Comparison of ENCODE assay signal across 29 cellular contexts in genomic region chr14:25570483-25570882, GRCh38.
"Had no signal": no experiment of that assay in that cellular context is flagged by ENCODE, and none has a peak within 500 bp of the region (broad histone marks: within the 10 kb centered on the region; RNA-seq: fewer than 3 reads in every experiment).

No MANE protein-coding gene starts in this region.

- H3K4me3 ChIP-seq: K562, SK-N-MC had no signal

- ATAC-seq: activated CD4-positive, alpha-beta T cell treated with anti-CD3 and anti-CD28 coated beads for 36 hours; activated T-cell treated with anti-CD3 and anti-CD28 coated beads, Interleukin-2, amount 50 U/mL, for 72 hours; K562; Panc1; Right ventricle myocardium inferior had no signal

- H3K27ac ChIP-seq: SK-N-MC, VCaP had no signal

- FAIRE-seq: colon, K562 had no signal

- DNase-seq: activated CD4-positive, alpha-beta memory T cell treated with anti-CD3 and anti-CD28 coated beads, Interleukin-2, amount 10 ng/mL, durations not matched to agents 7 days and 5 days; activated CD4-positive, alpha-beta T cell treated with anti-CD3 and anti-CD28 coated beads for 36 hours; activated CD4-positive, alpha-beta T cell treated with anti-CD3 and anti-CD28 coated beads, Interleukin-2, amount 50 U/mL, for 1 hour; activated CD4-positive, CD25-positive, alpha-beta regulatory T cell; activated gamma-delta T cell treated with Interleukin-2 at 50 U/mL for 16 hours; activated naive CD4-positive, alpha-beta T cell treated with anti-CD3 and anti-CD28 coated beads, Interleukin-2, amount 10 ng/mL, durations not matched to agents 7 days and 5 days; activated naive CD8-positive, alpha-beta T cell treated with anti-CD3 and anti-CD28 coated beads for 36 hours; activated T-cell treated with anti-CD3 and anti-CD28 coated beads for 4 hours; activated T-cell treated with anti-CD3 and anti-CD28 coated beads, Interleukin-2, amount 50 U/mL, for 72 hours; anterior cingulate cortex; cerebellar nuclear complex; Karpas-422; NCI-H1048; NCI-H1436 treated with DMSO at 0.1 percent for 48 hours; NCI-H187; NCI-H2171; NCI-H2227 treated with DMSO at 0.1 percent for 48 hours; NCI-H524; NCI-H774; NK-92 treated with Interleukin-12 subunit alpha and Interleukin-12 subunit beta, amount 100 ng/mL, for 24 hours; OCI-M1; RPMI8226; T-helper 1 cell had no signal
